In genomic region chr12:76025601-76026575, GRCh38 we compare ENCODE assay signal across 9 cellular contexts. TPM values are rescaled to one million over a fixed set of nuclear protein-coding genes. Genes with fewer than 3 reads are reported as not detected.
DNase-seq lines count a peak whose midpoint lies in the region; ATAC-seq, FAIRE-seq and TF ChIP-seq lines count a peak whose summit lies in the region.
"Had no signal": no experiment of that assay in that cellular context is flagged by ENCODE, and none has a peak within 500 bp of the region (broad histone marks: within the 10 kb centered on the region; RNA-seq: fewer than 3 reads in every experiment).

No MANE protein-coding gene starts in this region.

- peak; percentile 6 for DNase-seq in NCI-H526 treated with DMSO at 0.1 percent for 48 hours (lab: John Stamatoyannopoulos, UW)
- peak; percentile 59 for DNase-seq in brain microvascular endothelial cell
- DNase-seq in mesothelial cell of epicardium (ENCODE audit: low spot score in 2 of 2, unreplicated experiment in 2 of 2) = no peak
- DNase-seq in posterior cingulate gyrus = no peak
- no peak for DNase-seq in caudate nucleus (lab: John Stamatoyannopoulos, UW)
- DNase-seq: activated T-cell treated with anti-CD3 and anti-CD28 coated beads, Interleukin-2, amount 50 U/mL, for 4 hours; small intestine had no signal

- in situ Hi-C loops in brain microvascular endothelial cell (cut with HindIII; ENCODE audit: low pct_ligation_motif_present, low sequenced_read_pairs) = loop anchor here (25.0 kb wide), 1 partner anchor 489 kb away; no protein-coding TSS in a partner anchor

- TF ChIP-seq CTCF in brain microvascular endothelial cell (IDR thresholded peaks at IDR 0.05; ENCODE audit: low read depth, low read length, missing control alignments) (no peak), mesothelial cell of epicardium (IDR thresholded peaks at IDR 0.05; ENCODE audit: unreplicated experiment) (no peak)

- H3K36me3 ChIP-seq in brain microvascular endothelial cell (replicated peaks) = peaks cover 33% of the 10 kb centered on the region

- peak overlapping the region; percentile 71 for H3K27ac Mint-ChIP-seq in mesothelial cell of epicardium

- no peaks in the 10 kb centered on the region for H3K27me3 ChIP-seq in brain microvascular endothelial cell (replicated peaks)

- H3K4me3 Mint-ChIP-seq in mesothelial cell of epicardium = no peak overlapping the region

- peak; percentile 3 for FAIRE-seq in G401.6 (lab: Jason Lieb, UNC)
- FAIRE-seq: small intestine had no signal

- H3K27ac ChIP-seq in brain microvascular endothelial cell (peak overlapping the region; percentile 98), caudate nucleus (ENCODE audit: low read depth, low read length) (no peak overlapping the region)

- intact Hi-C loops in posterior cingulate gyrus (cut with DNase I) = loop anchor here (10.0 kb wide), 1 partner anchor 301 kb away; no protein-coding TSS in a partner anchor

- ATAC-seq in HG02840 (IDR thresholded peaks at IDR 0.05; ENCODE audit: low FRiP score, unreplicated experiment) = no peak
- ATAC-seq: activated T-cell treated with anti-CD3 and anti-CD28 coated beads, Interleukin-2, amount 50 U/mL, for 4 hours had no signal

- H3K9me3 Mint-ChIP-seq in mesothelial cell of epicardium = no peaks in the 10 kb centered on the region
- H3K9me3 Mint-ChIP-seq: activated T-cell treated with anti-CD3 and anti-CD28 coated beads, Interleukin-2, amount 50 U/mL, for 4 hours had no signal

- H3K36me3 Mint-ChIP-seq in mesothelial cell of epicardium = no peaks in the 10 kb centered on the region

- H3K4me1 Mint-ChIP-seq in mesothelial cell of epicardium = peaks cover 36% of the 10 kb centered on the region

- no peaks in the 10 kb centered on the region for H3K27me3 Mint-ChIP-seq in mesothelial cell of epicardium (ENCODE audit: low read depth)

- H3K4me3 ChIP-seq in brain microvascular endothelial cell (ENCODE audit: low read depth, low read length) = no peak overlapping the region

RNA-seq across cellular contexts. Expression of gene PHLDA1, which starts 5.7 kb away (rescaled TPM):
- 23.4 to 24.4 TPM (median 23.6 TPM) in 3 replicates for total RNA-seq in mesothelial cell of epicardium

RNA-seq across cellular contexts. Expression of gene NAP1L1, which starts 58.6 kb away (rescaled TPM):
- total RNA-seq in mesothelial cell of epicardium = 867 to 887 TPM (median 880 TPM) in 3 replicates

Comparison
In these comparisons a context has a peak if more than half of its experiments do, and no peak if none do; other contexts are left out.
1. DNase-seq: peak in NCI-H526 treated with DMSO at 0.1 percent for 48 hours (single experiment) and brain microvascular endothelial cell (single experiment); none in mesothelial cell of epicardium (0 of 2), posterior cingulate gyrus (0 of 10) and caudate nucleus (0 of 61).